Comparison of ENCODE assay signal across 14 cellular contexts in the genomic region with DNA sequence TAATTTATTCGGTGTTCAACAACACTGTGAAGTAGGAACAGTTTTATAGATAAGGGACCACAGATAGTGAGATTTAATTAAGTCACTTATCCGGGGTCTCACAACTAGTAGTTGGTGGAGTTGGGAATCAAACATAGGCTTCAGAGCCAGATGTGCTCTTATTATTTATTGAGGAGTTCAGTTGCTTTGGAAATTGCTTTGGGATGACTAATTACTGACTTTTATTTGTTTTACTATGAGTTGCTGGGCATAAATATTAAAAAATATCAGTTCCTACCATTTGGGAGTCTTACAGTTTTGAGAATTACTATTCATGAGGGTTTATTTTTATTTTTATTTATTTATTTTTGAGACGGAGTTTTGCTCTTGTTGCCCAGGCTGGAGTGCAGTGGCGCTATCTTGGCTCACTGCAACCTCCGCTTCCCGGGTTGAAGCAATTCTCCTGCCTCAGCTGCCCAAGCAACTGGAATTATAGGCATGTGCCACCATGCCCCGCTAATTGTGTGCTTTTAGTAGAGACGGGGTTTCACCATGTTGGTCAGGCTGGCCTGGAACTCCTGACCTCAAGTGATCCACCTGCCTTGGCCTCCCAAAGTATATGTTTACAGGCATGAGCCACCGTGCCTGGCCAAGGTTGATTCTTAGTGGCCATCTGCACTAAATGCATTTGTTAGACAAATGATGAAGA. TPM values are rescaled to one million over a fixed set of nuclear protein-coding genes. Genes with fewer than 3 reads are reported as not detected.
A peak's percentile ranks its signal among the peaks of the same experiment; 100 is the strongest.
DNase-seq lines count a peak whose midpoint lies in the region; ATAC-seq and TF ChIP-seq lines count a peak whose summit lies in the region.
"Had no signal": no experiment of that assay in that cellular context is flagged by ENCODE, and none has a peak within 500 bp of the region (broad histone marks: within the 10 kb centered on the region; RNA-seq: fewer than 3 reads in every experiment).

No MANE protein-coding gene starts in this region.

- no peaks in the 10 kb centered on the region for H3K9me2 ChIP-seq in SU-DHL-6 (replicated peaks; ENCODE audit: insufficient read depth, low read length)

- peak overlapping the region; percentile 41 for H3K27ac Mint-ChIP-seq in activated naive CD8-positive, alpha-beta T cell
- no peak overlapping the region for H3K27ac Mint-ChIP-seq in activated naive CD8-positive, alpha-beta T cell treated with anti-CD3 and anti-CD28 coated beads, Interleukin-2, amount 50 U/mL, for 24 hours
- H3K27ac Mint-ChIP-seq: T-helper 2 cell treated with Interferon-gamma antibody and Interleukin-4, amounts not matched to agents 5 μg/mL and 100 μg/mL, for 36 hours had no signal

- no peaks in the 10 kb centered on the region for H3K27me3 ChIP-seq in SU-DHL-6 (ENCODE audit: low read length)
- no peaks in the 10 kb centered on the region for H3K27me3 ChIP-seq in subcutaneous abdominal adipose tissue (ENCODE audit: control insufficient read depth in 5 of 5, insufficient read depth in 4 of 5, low read length in 5 of 5)

- DNase-seq in activated naive CD8-positive, alpha-beta T cell treated with anti-CD3 and anti-CD28 coated beads, Interleukin-2, amount 50 U/mL, for 24 hours = no peak
- DNase-seq in left lobe of liver (ENCODE audit: low spot score) (peak; percentile 80), superior temporal gyrus (ENCODE audit: extremely low spot score) (no peak)
- DNase-seq: islet precursor cell; NCI-H2029 treated with DMSO at 0.1 percent for 48 hours; NCI-H526 treated with DMSO at 0.1 percent for 48 hours; retina; stimulated activated naive CD4-positive, alpha-beta T cell had no signal

- peaks cover 4% of the 10 kb centered on the region; the same call in 1 of the 2 replicates for H4K20me1 ChIP-seq in SU-DHL-6 (ENCODE audit: low read depth, low read length)

- no peaks in the 10 kb centered on the region for H3K27me3 Mint-ChIP-seq in activated naive CD8-positive, alpha-beta T cell
- H3K27me3 Mint-ChIP-seq in activated naive CD8-positive, alpha-beta T cell treated with anti-CD3 and anti-CD28 coated beads, Interleukin-2, amount 50 U/mL, for 24 hours = no peaks in the 10 kb centered on the region

- no peak overlapping the region for H2AFZ ChIP-seq in SU-DHL-6 (ENCODE audit: low read depth, low read length, severe bottlenecking)

- no peaks in the 10 kb centered on the region for H3K36me3 Mint-ChIP-seq in activated naive CD8-positive, alpha-beta T cell
- peaks cover 25% of the 10 kb centered on the region for H3K36me3 Mint-ChIP-seq in activated naive CD8-positive, alpha-beta T cell treated with anti-CD3 and anti-CD28 coated beads, Interleukin-2, amount 50 U/mL, for 24 hours (ENCODE audit: low read depth)

- peaks cover 93% of the 10 kb centered on the region for H3K79me2 ChIP-seq in SU-DHL-6 (ENCODE audit: insufficient read depth, low read length)

- H3K27ac ChIP-seq in SU-DHL-6 (ENCODE audit: low read depth, low read length) (peak overlapping the region; percentile 14; the same call in 1 of the 2 replicates), subcutaneous abdominal adipose tissue (ENCODE audit: low read depth, low read length) (peak overlapping the region; percentile 15)

- H3K4me2 ChIP-seq in SU-DHL-6 (ENCODE audit: low read depth, low read length, poor library complexity, severe bottlenecking) = peak overlapping the region; percentile 15

- H3K9ac ChIP-seq in SU-DHL-6 (ENCODE audit: low read length) (no peak overlapping the region), subcutaneous abdominal adipose tissue (ENCODE audit: low read length in 5 of 5) (no peak overlapping the region)

- H3K9me3 ChIP-seq in SU-DHL-6 (ENCODE audit: insufficient read depth, low read length) = no peaks in the 10 kb centered on the region
- H3K9me3 ChIP-seq in subcutaneous abdominal adipose tissue (ENCODE audit: control insufficient read depth in 5 of 5, low read length in 5 of 5) = no peaks in the 10 kb centered on the region

- H3K9me3 Mint-ChIP-seq in activated naive CD8-positive, alpha-beta T cell (ENCODE audit: low read depth) = no peaks in the 10 kb centered on the region
- H3K9me3 Mint-ChIP-seq in activated naive CD8-positive, alpha-beta T cell treated with anti-CD3 and anti-CD28 coated beads, Interleukin-2, amount 50 U/mL, for 24 hours = no peaks in the 10 kb centered on the region
- H3K9me3 Mint-ChIP-seq: T-helper 2 cell treated with Interferon-gamma antibody and Interleukin-4, amounts not matched to agents 5 μg/mL and 100 μg/mL, for 36 hours had no signal

- peaks cover 1 to 46% (median 42%) of the 10 kb centered on the region in 5 donors for H3K4me1 ChIP-seq in subcutaneous abdominal adipose tissue (ENCODE audit: control insufficient read depth in 5 of 5, insufficient read depth in 5 of 5, low read length in 5 of 5)

- H3K4me1 Mint-ChIP-seq in activated naive CD8-positive, alpha-beta T cell (ENCODE audit: low read depth) = peaks cover 69% of the 10 kb centered on the region
- H3K4me1 Mint-ChIP-seq in activated naive CD8-positive, alpha-beta T cell treated with anti-CD3 and anti-CD28 coated beads, Interleukin-2, amount 50 U/mL, for 24 hours = peaks cover 73% of the 10 kb centered on the region

- H3F3A ChIP-seq in SU-DHL-6 (ENCODE audit: insufficient read depth) = peaks cover 41% of the 10 kb centered on the region

- no peak overlapping the region for H3K4me3 ChIP-seq in SU-DHL-6 (ENCODE audit: insufficient read depth, low read length, poor library complexity, severe bottlenecking)
- no peak overlapping the region for H3K4me3 ChIP-seq in subcutaneous abdominal adipose tissue (ENCODE audit: low read depth in 1 of 5, low read length in 5 of 5)

- no peak for ATAC-seq in activated naive CD8-positive, alpha-beta T cell treated with anti-CD3 and anti-CD28 coated beads, Interleukin-2, amount 50 U/mL, for 24 hours
- ATAC-seq in left lobe of liver = no peak
- ATAC-seq in GM18502 (IDR thresholded peaks at IDR 0.05; ENCODE audit: poor library complexity, unreplicated experiment) = no peak
- ATAC-seq in HG02870 (IDR thresholded peaks at IDR 0.05; ENCODE audit: unreplicated experiment) = no peak

- TF ChIP-seq CTCF in SU-DHL-6 (IDR thresholded peaks at IDR 0.05; ENCODE audit: insufficient read depth, low read length, poor library complexity, severe bottlenecking) = no peak

- no peak overlapping the region for H3K4me3 Mint-ChIP-seq in activated naive CD8-positive, alpha-beta T cell
- H3K4me3 Mint-ChIP-seq in activated naive CD8-positive, alpha-beta T cell treated with anti-CD3 and anti-CD28 coated beads, Interleukin-2, amount 50 U/mL, for 24 hours = no peak overlapping the region
- H3K4me3 Mint-ChIP-seq: T-helper 2 cell treated with Interferon-gamma antibody and Interleukin-4, amounts not matched to agents 5 μg/mL and 100 μg/mL, for 36 hours had no signal

- H3K36me3 ChIP-seq in SU-DHL-6 (ENCODE audit: low read length) (no peaks in the 10 kb centered on the region), subcutaneous abdominal adipose tissue (ENCODE audit: control insufficient read depth in 5 of 5, insufficient read depth in 5 of 5, low read length in 5 of 5) (peaks cover 0 to 4% (median 0%) of the 10 kb centered on the region in 5 donors)

RNA-seq across cellular contexts. Expression of gene THRAP3, which starts 27.7 kb away (rescaled TPM):
- total RNA-seq in left lobe of liver = 34.8 TPM

RNA-seq across cellular contexts. Expression of gene SH3D21, which starts 54.2 kb away (rescaled TPM):
- total RNA-seq in left lobe of liver = 1.5 TPM
